Comparison of ENCODE assay signal across 29 cellular contexts in the genomic region with DNA sequence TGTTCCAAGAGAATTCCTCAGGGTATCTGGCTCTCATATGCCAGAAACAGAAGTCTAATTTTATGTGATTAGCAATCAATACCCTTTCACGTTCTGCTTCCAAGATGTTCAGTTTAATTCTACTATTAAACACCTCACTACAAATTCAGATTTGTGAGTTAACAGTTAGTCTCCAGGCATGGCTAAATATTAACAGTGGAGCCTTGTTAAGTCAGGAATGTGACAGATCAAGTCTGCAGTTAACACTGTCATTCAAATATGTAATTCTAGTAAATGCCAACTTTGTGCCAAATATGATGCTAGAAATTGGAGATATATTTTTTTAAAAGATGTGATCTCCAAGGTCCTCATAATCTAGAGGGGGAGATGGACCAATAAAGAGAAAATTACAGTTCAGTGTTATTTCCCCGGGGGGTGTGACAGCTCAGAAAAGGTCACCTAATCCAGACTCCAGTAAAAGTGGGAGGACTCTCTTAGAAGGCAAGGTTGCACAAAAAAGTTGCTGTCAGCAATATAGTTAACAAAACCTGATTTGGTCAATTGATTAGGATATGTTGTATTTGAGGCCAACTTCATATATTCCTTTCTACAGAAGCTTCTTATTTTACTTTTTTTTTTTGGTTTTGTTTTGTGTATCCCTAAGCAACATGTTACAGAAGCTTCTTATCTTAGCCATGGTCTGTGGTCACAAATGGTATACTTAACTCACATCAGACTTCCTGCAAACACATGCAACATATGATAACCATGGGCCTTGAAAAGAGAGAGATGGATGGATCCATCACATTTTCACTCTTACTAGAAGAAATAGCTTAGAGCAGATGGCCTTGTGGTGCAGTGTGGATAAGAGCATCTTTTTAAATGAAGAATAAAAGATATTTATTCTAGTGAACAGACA. TPM values are rescaled to one million over a fixed set of nuclear protein-coding genes. Genes with fewer than 3 reads are reported as not detected.
DNase-seq lines count a peak whose midpoint lies in the region; ATAC-seq, FAIRE-seq and TF ChIP-seq lines count a peak whose summit lies in the region.
"Had no signal": no experiment of that assay in that cellular context is flagged by ENCODE, and none has a peak within 500 bp of the region (broad histone marks: within the 10 kb centered on the region; RNA-seq: fewer than 3 reads in every experiment).

No MANE protein-coding gene starts in this region.

- CTCF ChIA-PET in HepG2 (lab: Yijun Ruan, JAX; ENCODE audit: low intra/inter-chr PET ratio, low total read pairs), result no interaction called here

- POLR2A ChIA-PET in HepG2 (lab: Yijun Ruan, JAX), result no interaction called here

- intact Hi-C loops in HepG2 (cut with micrococcal nuclease; ENCODE audit: unreplicated experiment) (no loop called here), right lobe of liver (cut with DNase I) (no loop called here), upper lobe of right lung (cut with DNase I) (no loop called here)

- no TSS peak for BruUV-seq in HepG2 (replicated peaks; lab: Mats Ljungman, UMichigan)

- no peak for TF ChIP-seq CTCF in HepG2 (CRISPR knock-in tag; IDR thresholded peaks at IDR 0.05)
- no peak for TF ChIP-seq CTCF in right lobe of liver (IDR thresholded peaks at IDR 0.05)
- no peak for TF ChIP-seq CTCF in VCaP (conservative IDR thresholded peaks at IDR 0.05)
- TF ChIP-seq CTCF in upper lobe of right lung (IDR thresholded peaks at IDR 0.05), result no peak

- H3K4me3 ChIP-seq in HepG2 (replicated peaks in 1 of 3; ENCODE audit: insufficient read depth in 1 of 3, low read depth in 2 of 3, low read length in 3 of 3), result no peak overlapping the region
- no peak overlapping the region for H3K4me3 ChIP-seq in right lobe of liver
- H3K4me3 ChIP-seq in upper lobe of right lung, result no peak overlapping the region

- 2% methylated on average over 2 of the region's 2 CpGs for WGBS in HepG2 (ENCODE audit: low lambda C conversion rate)
- 40% methylated on average over 2 of the region's 2 CpGs for WGBS in right lobe of liver (ENCODE audit: insufficient coverage, low coverage, low lambda C conversion rate, missing lambda C conversion rate)

- TF ChIP-seq RAD21 in HepG2 (CRISPR knock-in tag; IDR thresholded peaks at IDR 0.05), result no peak

- FAIRE-seq in HepG2 (lab: Jason Lieb, UNC), result no peak

- TF ChIP-seq POLR2A in HepG2 (IDR thresholded peaks at IDR 0.05; ENCODE audit: insufficient read depth in 1 of 2, low read depth in 2 of 2, low read length in 2 of 2) (no peak), right lobe of liver (IDR thresholded peaks at IDR 0.05) (no peak)

- in situ Hi-C loops in HepG2 (cut with HindIII; ENCODE audit: extremely low pct_ligation_motif_present, low pct_unique_long_range_greater_than_20kb), result no loop called here

- no peak overlapping the region for H2AFZ ChIP-seq in HepG2 (ENCODE audit: low read length)

- TF ChIP-seq EP300 in HepG2 (IDR thresholded peaks at IDR 0.05; ENCODE audit: low read depth in 2 of 2, low read length in 2 of 2) (no peak), HepG2 (CRISPR knock-in tag; IDR thresholded peaks at IDR 0.05; ENCODE audit: borderline replicate concordance) (no peak)

- H3K4me1 ChIP-seq in HepG2 (ENCODE audit: insufficient read depth, low read length) (no peaks in the 10 kb centered on the region), right lobe of liver (no peaks in the 10 kb centered on the region), upper lobe of right lung (no peaks in the 10 kb centered on the region)

- DNase-seq in HepG2 (ENCODE audit: low spot score), result no peak
- DNase-seq in right lobe of liver, result no peak
- peak; percentile 45 for DNase-seq in kidney tubule cell (ENCODE audit: low spot score)
- DNase-seq in upper lobe of right lung, result no peak
- no peak for DNase-seq in activated gamma-delta T cell (lab: John Stamatoyannopoulos, UW)
- DNase-seq in T-helper 9 cell, result no peak
- DNase-seq: 8988T; AML-193; C1 segment of cervical spinal cord; CD8-positive, alpha-beta memory T cell; EL; H7; MV-4-11; NCI-H1105 treated with DMSO at 0.1 percent for 48 hours; NCI-H1694; NCI-H2081; NCI-H2171; NCI-H345; NCI-H524; NCI-H774; NK-92 treated with Interleukin-12 subunit alpha and Interleukin-12 subunit beta, amount 100 ng/mL, for 24 hours; Right ventricle myocardium superior had no signal

- H3K9me3 ChIP-seq in HepG2 (ENCODE audit: low read length) (peaks cover 18% of the 10 kb centered on the region; the same call in 1 of the 2 replicates), right lobe of liver (no peaks in the 10 kb centered on the region), upper lobe of right lung (no peaks in the 10 kb centered on the region)

- no peaks in the 10 kb centered on the region for H3K79me2 ChIP-seq in HepG2 (ENCODE audit: insufficient read depth, low read length)

- H3K9ac ChIP-seq in HepG2 (ENCODE audit: insufficient read depth, low read depth, low read length), result no peak overlapping the region
- H3K9ac ChIP-seq: KMS-11 had no signal

- no peaks in the 10 kb centered on the region for H4K20me1 ChIP-seq in HepG2 (ENCODE audit: insufficient read depth, low read length)

- no peaks in the 10 kb centered on the region for H3K36me3 ChIP-seq in HepG2 (replicated peaks in 1 of 2; ENCODE audit: control insufficient read depth in 1 of 2, insufficient read depth in 2 of 2, low read length in 2 of 2)
- H3K36me3 ChIP-seq in right lobe of liver, result no peaks in the 10 kb centered on the region
- H3K36me3 ChIP-seq in upper lobe of right lung, result no peaks in the 10 kb centered on the region

- H3K27ac ChIP-seq in HepG2 (ENCODE audit: extremely low read length, insufficient read depth, low read length) (no peak overlapping the region), right lobe of liver (no peak overlapping the region), VCaP (peak overlapping the region; percentile 52), upper lobe of right lung (no peak overlapping the region)
- H3K27ac ChIP-seq: KMS-11 had no signal

- peak; percentile 35; the same call in 1 of the 3 replicates for ATAC-seq in HepG2
- ATAC-seq in right lobe of liver, result no peak
- peak; percentile 60 for ATAC-seq in upper lobe of right lung
- no peak for ATAC-seq in HG03439 (IDR thresholded peaks at IDR 0.05; ENCODE audit: unreplicated experiment)

- no peaks in the 10 kb centered on the region for H3K27me3 ChIP-seq in HepG2 (ENCODE audit: control insufficient read depth in 1 of 2, insufficient read depth in 2 of 2, low read length in 2 of 2)
- H3K27me3 ChIP-seq in right lobe of liver, result no peaks in the 10 kb centered on the region
- H3K27me3 ChIP-seq in upper lobe of right lung, result no peaks in the 10 kb centered on the region

- no peak overlapping the region for H3K4me2 ChIP-seq in HepG2 (ENCODE audit: low read depth, low read length)
- H3K4me2 ChIP-seq: KMS-11 had no signal

RNA-seq across cellular contexts. Expression of gene RNU6-7, which starts 18.4 kb away (rescaled TPM):
- total RNA-seq in HepG2 (2016; rRNA removed; fragmentation: Illumina TruSeq; extraction: Trizol) (under 0.01 TPM in 1 of 2 replicates, not detected in the other), right lobe of liver (not detected), upper lobe of right lung (not detected)
- under 0.01 TPM in 2 replicates for total RNA-seq in HepG2 (2016; cell fraction: cytosol; rRNA removed; fragmentation: Illumina TruSeq; extraction: Trizol; ENCODE audit: low read depth)
- under 0.01 TPM in 1 of 2 replicates, not detected in the other for total RNA-seq in HepG2 (2016; cell fraction: insoluble cytoplasmic fraction; rRNA removed; fragmentation: Illumina TruSeq; extraction: Trizol)
- total RNA-seq in HepG2 (2016; cell fraction: membrane; rRNA removed; fragmentation: Illumina TruSeq; extraction: Trizol), result under 0.01 TPM in 1 of 2 replicates, not detected in the other
- total RNA-seq in HepG2 (2016; cell fraction: nucleus; rRNA removed; fragmentation: Illumina TruSeq; extraction: Trizol), result not detected in 2 replicates
- polyA plus RNA-seq in HepG2 (2011; rRNA removed), result not detected in 2 replicates
- polyA plus RNA-seq in HepG2 (2011; cell fraction: cytosol; rRNA removed), result not detected in 2 replicates
- not detected in 2 replicates for polyA plus RNA-seq in HepG2 (2011; cell fraction: nucleus; rRNA removed)
- not detected in 2 replicates for polyA plus RNA-seq in HepG2 (2012)
- polyA plus RNA-seq in HepG2 (2016; cell fraction: cytosol; fragmentation: Illumina TruSeq; extraction: Trizol; ENCODE audit: low read depth), result not detected in 2 replicates
- not detected in 2 replicates for polyA plus RNA-seq in HepG2 (2016; cell fraction: insoluble cytoplasmic fraction; fragmentation: Illumina TruSeq; extraction: Trizol; ENCODE audit: low read depth)
- polyA plus RNA-seq in HepG2 (2016; cell fraction: membrane; fragmentation: Illumina TruSeq; extraction: Trizol; ENCODE audit: low read depth), result not detected in 2 replicates
- not detected in 2 replicates for polyA plus RNA-seq in HepG2 (2016; cell fraction: nucleus; fragmentation: Illumina TruSeq; extraction: Trizol; ENCODE audit: insufficient read depth, low read depth)
- under 0.01 TPM in 1 of 2 replicates, not detected in the other for polyA minus RNA-seq in HepG2 (2011; rRNA and poly(A)+ RNA removed; ENCODE audit: low replicate concordance)
- not detected in 2 replicates for polyA minus RNA-seq in HepG2 (2011; cell fraction: cytosol; rRNA and poly(A)+ RNA removed)
- polyA minus RNA-seq in HepG2 (2011; cell fraction: nucleus; rRNA and poly(A)+ RNA removed), result not detected in 2 replicates
- total RNA-seq: CD8-positive, alpha-beta memory T cell; H7; OCI-LY7; Right ventricle myocardium superior; RPMI7951; SK-MEL-5 had no signal
- polyA plus RNA-seq: AG04450; CD8-positive, alpha-beta memory T cell had no signal

RNA-seq across cellular contexts. Expression of gene RNU6-8, which starts 19.7 kb away (rescaled TPM):
- total RNA-seq in HepG2 (2016; rRNA removed; fragmentation: Illumina TruSeq; extraction: Trizol) (under 0.01 TPM in 1 of 2 replicates, not detected in the other), right lobe of liver (not detected), upper lobe of right lung (not detected)
- under 0.01 TPM in 2 replicates for total RNA-seq in HepG2 (2016; cell fraction: cytosol; rRNA removed; fragmentation: Illumina TruSeq; extraction: Trizol; ENCODE audit: low read depth)
- under 0.01 TPM in 1 of 2 replicates, not detected in the other for total RNA-seq in HepG2 (2016; cell fraction: insoluble cytoplasmic fraction; rRNA removed; fragmentation: Illumina TruSeq; extraction: Trizol)
- under 0.01 TPM in 1 of 2 replicates, not detected in the other for total RNA-seq in HepG2 (2016; cell fraction: membrane; rRNA removed; fragmentation: Illumina TruSeq; extraction: Trizol)
- not detected in 2 replicates for total RNA-seq in HepG2 (2016; cell fraction: nucleus; rRNA removed; fragmentation: Illumina TruSeq; extraction: Trizol)
- not detected in 2 replicates for polyA plus RNA-seq in HepG2 (2011; rRNA removed)
- polyA plus RNA-seq in HepG2 (2011; cell fraction: cytosol; rRNA removed), result not detected in 2 replicates
- not detected in 2 replicates for polyA plus RNA-seq in HepG2 (2011; cell fraction: nucleus; rRNA removed)
- polyA plus RNA-seq in HepG2 (2012), result not detected in 2 replicates
- not detected in 2 replicates for polyA plus RNA-seq in HepG2 (2016; cell fraction: cytosol; fragmentation: Illumina TruSeq; extraction: Trizol; ENCODE audit: low read depth)
- polyA plus RNA-seq in HepG2 (2016; cell fraction: insoluble cytoplasmic fraction; fragmentation: Illumina TruSeq; extraction: Trizol; ENCODE audit: low read depth), result not detected in 2 replicates
- polyA plus RNA-seq in HepG2 (2016; cell fraction: membrane; fragmentation: Illumina TruSeq; extraction: Trizol; ENCODE audit: low read depth), result not detected in 2 replicates
- polyA plus RNA-seq in HepG2 (2016; cell fraction: nucleus; fragmentation: Illumina TruSeq; extraction: Trizol; ENCODE audit: insufficient read depth, low read depth), result not detected in 2 replicates
- polyA minus RNA-seq in HepG2 (2011; rRNA and poly(A)+ RNA removed; ENCODE audit: low replicate concordance), result under 0.01 TPM in 1 of 2 replicates, not detected in the other
- not detected in 2 replicates for polyA minus RNA-seq in HepG2 (2011; cell fraction: cytosol; rRNA and poly(A)+ RNA removed)
- not detected in 2 replicates for polyA minus RNA-seq in HepG2 (2011; cell fraction: nucleus; rRNA and poly(A)+ RNA removed)
- total RNA-seq: CD8-positive, alpha-beta memory T cell; H7; OCI-LY7; Right ventricle myocardium superior; RPMI7951; SK-MEL-5 had no signal
- polyA plus RNA-seq: AG04450; CD8-positive, alpha-beta memory T cell had no signal

Comparison
In these comparisons a context has a peak if more than half of its experiments do, and no peak if none do; other contexts are left out.
1. ATAC-seq: peak in HepG2 (single experiment) and upper lobe of right lung (single experiment); none in right lobe of liver (0 of 4) and HG03439 (single experiment).